ENCODE assay signal across 9 cellular contexts in the genomic region with DNA sequence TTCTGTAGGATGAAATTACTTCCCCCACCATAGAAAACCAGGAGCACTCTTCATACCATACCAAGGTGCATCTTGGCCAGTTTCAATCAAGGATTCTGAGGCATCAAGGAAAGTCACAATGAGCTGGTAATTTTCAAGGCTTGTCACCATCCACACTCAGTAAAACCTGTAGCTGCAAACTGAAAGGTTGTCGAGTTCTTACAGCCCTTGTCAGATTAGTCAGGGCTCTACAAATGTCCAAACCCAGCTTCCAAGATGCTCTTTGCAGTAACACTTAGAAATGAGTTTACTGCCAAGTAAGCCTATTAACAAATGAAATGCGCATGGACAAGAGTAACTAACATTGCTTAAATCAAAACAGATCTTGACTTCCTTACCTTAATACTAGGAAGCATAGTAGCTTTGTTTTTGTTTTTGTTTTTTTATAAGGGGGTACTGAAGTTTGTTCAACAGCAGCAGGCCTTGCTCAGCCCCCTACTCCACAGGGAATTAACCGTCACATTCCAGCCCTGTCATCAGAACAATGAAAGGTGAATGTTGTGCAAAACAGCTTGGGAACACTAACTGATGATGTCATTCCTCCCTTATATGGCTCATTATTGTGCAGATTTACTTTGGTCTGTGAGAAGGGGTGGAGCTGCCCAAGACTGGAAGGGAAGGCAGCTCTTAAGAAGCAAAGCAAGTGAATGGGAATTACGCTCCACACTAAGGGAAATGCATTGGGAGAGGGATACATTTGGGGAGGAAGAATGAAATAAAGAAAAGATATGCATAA. TPM values are rescaled to one million over a fixed set of nuclear protein-coding genes. Genes with fewer than 3 reads are reported as not detected.
DNase-seq lines count a peak whose midpoint lies in the region; ATAC-seq and TF ChIP-seq lines count a peak whose summit lies in the region.
"Had no signal": no experiment of that assay in that cellular context is flagged by ENCODE, and none has a peak within 500 bp of the region (broad histone marks: within the 10 kb centered on the region; RNA-seq: fewer than 3 reads in every experiment).

No MANE protein-coding gene starts in this region.

- ATAC-seq in HCT116: no peak
- no peak for ATAC-seq in HG03521 (IDR thresholded peaks at IDR 0.05; ENCODE audit: unreplicated experiment)
- ATAC-seq in HG02610 (IDR thresholded peaks at IDR 0.05; ENCODE audit: unreplicated experiment): no peak
- ATAC-seq in GM18861 (IDR thresholded peaks at IDR 0.05; ENCODE audit: unreplicated experiment): no peak
- ATAC-seq: activated CD8-positive, alpha-beta T cell treated with anti-CD3 and anti-CD28 coated beads, Interleukin-2, amount 10 ng/mL, durations not matched to agents 7 days and 5 days had no signal

- no CpG with 5 or more reads among the region's 4 CpGs for WGBS in iPS DF 6.9 (ENCODE audit: insufficient coverage, insufficient read length)

- no peaks in the 10 kb centered on the region for H4K20me1 ChIP-seq in HCT116 (ENCODE audit: insufficient read depth)

- POLR2A ChIA-PET in HCT116 (lab: Charles Lee): no interaction called here

- BruUV-seq in HCT116 (replicated peaks; lab: Mats Ljungman, UMichigan): no TSS peak

- TF ChIP-seq POLR2A in HCT116 (IDR thresholded peaks at IDR 0.05; ENCODE audit: borderline replicate concordance, extremely low read depth, insufficient read depth, insufficient read length): no peak

- H3K36me3 ChIP-seq in HCT116 (ENCODE audit: control insufficient read depth in 1 of 2, insufficient read depth in 2 of 2, low read length in 2 of 2) (no peaks in the 10 kb centered on the region), brain microvascular endothelial cell (replicated peaks) (no peaks in the 10 kb centered on the region), iPS DF 6.9 (ENCODE audit: control insufficient read depth, insufficient read depth, low read length) (no peaks in the 10 kb centered on the region)

- H3K4me3 ChIP-seq in HCT116 (replicated peaks in 1 of 2; ENCODE audit: low read depth in 1 of 2, low read length in 2 of 2) (no peak overlapping the region), brain microvascular endothelial cell (ENCODE audit: low read depth, low read length) (no peak overlapping the region), iPS DF 6.9 (ENCODE audit: low read length) (no peak overlapping the region; the same call in 1 of the 2 replicates)

- H3K27ac ChIP-seq in HCT116 (ENCODE audit: low read depth, low read length) (no peak overlapping the region), brain microvascular endothelial cell (peak overlapping the region; percentile 0), iPS DF 6.9 (ENCODE audit: low read length) (no peak overlapping the region)

- no peak overlapping the region for H3K4me2 ChIP-seq in HCT116 (ENCODE audit: low read length)

- H3K27me3 ChIP-seq in HCT116 (ENCODE audit: insufficient read depth, low read length) (no peaks in the 10 kb centered on the region), brain microvascular endothelial cell (replicated peaks) (no peaks in the 10 kb centered on the region), iPS DF 6.9 (ENCODE audit: control insufficient read depth, insufficient read depth, low read length) (no peaks in the 10 kb centered on the region)

- no peak for DNase-seq in HCT116 (ENCODE audit: low read depth, low spot score)
- peak; percentile 49 for DNase-seq in brain microvascular endothelial cell
- peak; percentile 94 for DNase-seq in iPS DF 6.9 (ENCODE audit: low read depth, low spot score)
- DNase-seq in stromal cell of bone marrow (ENCODE audit: low read depth): peak; percentile 9
- no peak for DNase-seq in mesenteric fat pad (ENCODE audit: low spot score)
- DNase-seq: activated CD8-positive, alpha-beta T cell treated with anti-CD3 and anti-CD28 coated beads, Interleukin-2, amount 10 ng/mL, durations not matched to agents 7 days and 5 days had no signal

- peak overlapping the region; percentile 37 for H2AFZ ChIP-seq in HCT116 (ENCODE audit: low read depth, low read length, poor library complexity, severe bottlenecking)

- TF ChIP-seq CTCF in HCT116 (IDR thresholded peaks at IDR 0.05 in 2 of 3, conservative IDR thresholded peaks at IDR 0.05 in 1 of 3; ENCODE audit: borderline replicate concordance in 1 of 3, insufficient read depth in 1 of 3, low read depth in 2 of 3, low read length in 2 of 3) (no peak), brain microvascular endothelial cell (IDR thresholded peaks at IDR 0.05; ENCODE audit: low read depth, low read length, missing control alignments) (no peak)

- in situ Hi-C loops in brain microvascular endothelial cell (cut with HindIII; ENCODE audit: low pct_ligation_motif_present, low sequenced_read_pairs): no loop called here

- no peaks in the 10 kb centered on the region for H3K4me1 ChIP-seq in HCT116 (ENCODE audit: control insufficient read depth in 1 of 2, insufficient read depth in 2 of 2, low read length in 2 of 2)
- peaks cover 5% of the 10 kb centered on the region; the same call in 1 of the 2 replicates for H3K4me1 ChIP-seq in iPS DF 6.9 (ENCODE audit: control insufficient read depth, insufficient read depth, low read length)

- no peak for TF ChIP-seq RAD21 in HCT116 (IDR thresholded peaks at IDR 0.05; ENCODE audit: low read depth)

- intact Hi-C loops in HCT116 (cut with micrococcal nuclease): no loop called here

- RAD21 ChIA-PET in HCT116 (lab: Charles Lee; ENCODE audit: low non-redundant PET in 1 of 2, low total read pairs in 2 of 2, uncharacterized antibody in 2 of 2, unreplicated experiment in 2 of 2): no interaction called here

- H3K9ac ChIP-seq in HCT116 (ENCODE audit: low read length): no peak overlapping the region

- no peaks in the 10 kb centered on the region for H3K79me2 ChIP-seq in HCT116 (ENCODE audit: insufficient read depth, low read length)

- H3K9me3 ChIP-seq in HCT116 (ENCODE audit: control insufficient read depth in 1 of 2, insufficient read depth in 1 of 2, low read depth in 1 of 2, low read length in 2 of 2) (no peaks in the 10 kb centered on the region), iPS DF 6.9 (ENCODE audit: control insufficient read depth, insufficient read depth, low read length) (no peaks in the 10 kb centered on the region)

- CTCF ChIA-PET in HCT116 (lab: Charles Lee): interaction anchor here (0.8 kb wide), 1 partner anchor 37 kb away, joined by 3 read pairs; no protein-coding TSS in a partner anchor

- no peaks in the 10 kb centered on the region for H3K9me2 ChIP-seq in HCT116 (ENCODE audit: insufficient read depth)

TF ChIP-seq in HCT116, 20 proteins besides CTCF, POLR2A, EP300 and RAD21:
- TF ChIP-seq SRF (IDR thresholded peaks at IDR 0.05; ENCODE audit: low read depth) (peak; percentile 63; the same call in 1 of the 2 replicates), FOSL1 (IDR thresholded peaks at IDR 0.05; ENCODE audit: low read depth) (no peak)

RNA-seq across cellular contexts. Expression of a gene that starts 49.9 kb away (rescaled TPM):
- total RNA-seq in HCT116 (2021; ENCODE audit: unreplicated experiment) (73.4 TPM), mesenteric fat pad (109 TPM)
- polyA plus RNA-seq in HCT116 (2012): 29.3 and 31.2 TPM in 2 replicates

Comparison
In these comparisons a context has a peak if more than half of its experiments do, and no peak if none do; other contexts are left out.
1. DNase-seq: peak in brain microvascular endothelial cell (single experiment), iPS DF 6.9 (single experiment) and stromal cell of bone marrow (single experiment); none in HCT116 (single experiment) and mesenteric fat pad (single experiment).